8 cellular contexts compared by ENCODE assay signal in genomic region chr6:150142304-150142656, GRCh38. TPM values are rescaled to one million over a fixed set of nuclear protein-coding genes. Genes with fewer than 3 reads are reported as not detected.
DNase-seq lines count a peak whose midpoint lies in the region; ATAC-seq and TF ChIP-seq lines count a peak whose summit lies in the region.

No MANE protein-coding gene starts in this region.

- peak overlapping the region; percentile 72 for H2AFZ ChIP-seq in ACC112 (ENCODE audit: low read length, unreplicated experiment)
- H2AFZ ChIP-seq in SK-N-SH (ENCODE audit: low read depth) = no peak overlapping the region

- H3K4me1 ChIP-seq in ACC112 (ENCODE audit: control insufficient read depth, insufficient read depth, low read length, unreplicated experiment) (no peaks in the 10 kb centered on the region), subcutaneous abdominal adipose tissue (ENCODE audit: control insufficient read depth in 5 of 5, insufficient read depth in 5 of 5, low read length in 5 of 5) (peaks cover 0 to 22% (median 17%) of the 10 kb centered on the region in 5 donors), SK-N-SH (ENCODE audit: control insufficient read depth in 1 of 2, insufficient read depth in 2 of 2, low read depth in 1 of 2, low read length in 1 of 2) (no peaks in the 10 kb centered on the region)

- TF ChIP-seq CTCF in SK-N-SH (IDR thresholded peaks at IDR 0.05) = no peak

- H3K9me3 ChIP-seq in subcutaneous abdominal adipose tissue (ENCODE audit: control insufficient read depth in 5 of 5, low read length in 5 of 5) (peaks cover 0 to 4% (median 0%) of the 10 kb centered on the region in 5 donors), SK-N-SH (no peaks in the 10 kb centered on the region)

- H3K9ac ChIP-seq in subcutaneous abdominal adipose tissue (ENCODE audit: low read length in 5 of 5) (no peak overlapping the region), SK-N-SH (no peak overlapping the region)

- TF ChIP-seq EP300 in SK-N-SH (IDR thresholded peaks at IDR 0.05; ENCODE audit: borderline replicate concordance in 1 of 2, low read depth in 1 of 2, low read length in 1 of 2) = no peak

- peak; percentile 6 for DNase-seq in HS-5 (ENCODE audit: low read depth)
- DNase-seq in iPS-NIHi7 (ENCODE audit: extremely low spot score) = peak; percentile 31
- no peak for DNase-seq in SK-N-SH
- no peak for DNase-seq in GDM1 (lab: John Stamatoyannopoulos, UW)

- H3K4me3 ChIP-seq in ACC112 (ENCODE audit: low read depth, low read length) (peak overlapping the region; percentile 72), subcutaneous abdominal adipose tissue (ENCODE audit: low read depth in 1 of 5, low read length in 5 of 5) (peak overlapping the region in 4 of 5 donors; percentile 32 to 63 (median 54)), SK-N-SH (ENCODE audit: low read depth in 2 of 2, low read length in 1 of 2) (no peak overlapping the region)

- CTCF ChIA-PET in SK-N-SH (lab: Yijun Ruan, JAX) = no interaction called here

- TF ChIP-seq RAD21 in SK-N-SH (IDR thresholded peaks at IDR 0.05; ENCODE audit: low read length) = no peak

- H3K27me3 ChIP-seq in ACC112 (ENCODE audit: insufficient read depth, low read length) (peaks cover 81% of the 10 kb centered on the region), subcutaneous abdominal adipose tissue (ENCODE audit: control insufficient read depth in 5 of 5, insufficient read depth in 4 of 5, low read length in 5 of 5) (peaks cover 27 to 53% (median 34%) of the 10 kb centered on the region in 5 donors), SK-N-SH (ENCODE audit: insufficient read depth) (peaks cover 32% of the 10 kb centered on the region)

- H3K27ac ChIP-seq in ACC112 (ENCODE audit: low read depth, low read length) = no peak overlapping the region
- H3K27ac ChIP-seq in angular gyrus (ENCODE audit: low read depth, low read length) = peak overlapping the region; percentile 53
- no peak overlapping the region for H3K27ac ChIP-seq in subcutaneous abdominal adipose tissue (ENCODE audit: low read depth, low read length)
- H3K27ac ChIP-seq in SK-N-SH (ENCODE audit: low read depth in 2 of 2, low read length in 1 of 2) = no peak overlapping the region

- WGBS in SK-N-SH (ENCODE audit: low lambda C conversion rate) = 0% methylated on average over 14 of the region's 19 CpGs

- no peaks in the 10 kb centered on the region for H3K79me2 ChIP-seq in ACC112 (ENCODE audit: control insufficient read depth, insufficient read depth, low read length, unreplicated experiment)
- no peaks in the 10 kb centered on the region for H3K79me2 ChIP-seq in SK-N-SH (ENCODE audit: insufficient read depth)

- no peaks in the 10 kb centered on the region for H3K36me3 ChIP-seq in ACC112 (ENCODE audit: insufficient read depth, low read length)
- H3K36me3 ChIP-seq in subcutaneous abdominal adipose tissue (ENCODE audit: control insufficient read depth in 5 of 5, insufficient read depth in 5 of 5, low read length in 5 of 5) = no peaks in the 10 kb centered on the region
- no peaks in the 10 kb centered on the region for H3K36me3 ChIP-seq in SK-N-SH (replicated peaks in 1 of 2; ENCODE audit: control insufficient read depth in 1 of 2, insufficient read depth in 2 of 2, low read length in 1 of 2)

- H3F3A ChIP-seq in SK-N-SH (replicated peaks; ENCODE audit: insufficient read depth) = no peaks in the 10 kb centered on the region

- no peak for ATAC-seq in HG03520 (IDR thresholded peaks at IDR 0.05; ENCODE audit: unreplicated experiment)

- POLR2A ChIA-PET in SK-N-SH (lab: Yijun Ruan, JAX) = no interaction called here

- no peaks in the 10 kb centered on the region for H3K9me2 ChIP-seq in SK-N-SH

- H3K4me2 ChIP-seq in SK-N-SH = no peak overlapping the region

- H4K20me1 ChIP-seq in SK-N-SH (ENCODE audit: insufficient read depth) = no peaks in the 10 kb centered on the region

TF ChIP-seq in SK-N-SH, 30 proteins besides CTCF, POLR2A, EP300 and RAD21:
- TF ChIP-seq NFIC (IDR thresholded peaks at IDR 0.05; ENCODE audit: borderline replicate concordance) = no peak
- no peak for TF ChIP-seq NRF1 (IDR thresholded peaks at IDR 0.05; ENCODE audit: low read depth, low read length)
TF ChIP-seq in SK-N-SH: peak in this region for 0.

RNA-seq across cellular contexts. Expression of gene PPP1R14C, which starts 0.6 kb away (rescaled TPM):
- polyA plus RNA-seq in SK-N-SH (2012; rRNA removed) = not detected in 2 replicates
- polyA plus RNA-seq in SK-N-SH (2012; cell fraction: cytosol; rRNA removed) = not detected in 2 replicates
- not detected in 2 replicates for polyA plus RNA-seq in SK-N-SH (2012; cell fraction: nucleus; rRNA removed)

Comparison
In these comparisons a context has a peak if more than half of its experiments do, and no peak if none do; other contexts are left out.
1. H3K4me3 ChIP-seq: peak in ACC112 (single experiment) and subcutaneous abdominal adipose tissue (4 of 5); none in SK-N-SH (0 of 2).
2. DNase-seq: peak in HS-5 (single experiment) and iPS-NIHi7 (single experiment); none in SK-N-SH (single experiment) and GDM1 (single experiment).